Comparison of ENCODE assay signal across 21 cellular contexts in the genomic region with DNA sequence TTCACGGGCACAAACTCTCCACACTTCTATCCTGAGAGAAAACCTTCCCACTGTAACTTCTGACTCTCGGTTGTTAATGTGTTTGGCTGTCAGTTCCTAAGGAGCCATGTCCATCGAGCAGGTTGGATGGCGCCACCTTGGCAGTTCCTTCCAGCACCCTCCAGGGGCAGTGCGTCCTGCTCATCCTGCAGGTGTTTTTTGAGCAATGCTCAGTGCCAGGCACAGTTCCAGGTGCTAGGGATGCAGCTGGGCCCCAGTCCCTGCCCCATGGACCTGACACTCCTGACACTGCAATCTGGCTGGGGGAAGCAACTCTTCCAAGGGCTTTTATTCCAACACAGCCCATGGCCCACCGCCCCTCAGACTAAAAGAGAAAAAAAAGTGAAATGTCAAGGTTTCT.
A peak's percentile ranks its signal among the peaks of the same experiment; 100 is the strongest.
DNase-seq lines count a peak whose midpoint lies in the region; ATAC-seq and TF ChIP-seq lines count a peak whose summit lies in the region.
"Had no signal": no experiment of that assay in that cellular context is flagged by ENCODE, and none has a peak within 500 bp of the region (broad histone marks: within the 10 kb centered on the region; RNA-seq: fewer than 3 reads in every experiment).

No MANE protein-coding gene starts in this region.

- H3K79me2 ChIP-seq in Karpas-422 (ENCODE audit: low read length), result no peaks in the 10 kb centered on the region

- H3K36me3 ChIP-seq in GM06990 (ENCODE audit: control insufficient read depth, insufficient read depth, low read length) (no peaks in the 10 kb centered on the region), Karpas-422 (ENCODE audit: insufficient read depth, low read length) (no peaks in the 10 kb centered on the region), endodermal cell (ENCODE audit: control insufficient read depth, insufficient read depth, low read length) (no peaks in the 10 kb centered on the region)
- H3K36me3 ChIP-seq: Peyer's patch had no signal

- H3K4me3 Mint-ChIP-seq in endodermal cell, result no peak overlapping the region
- no peak overlapping the region for H3K4me3 Mint-ChIP-seq in progenitor cell of endocrine pancreas (ENCODE audit: low read depth)
- H3K4me3 Mint-ChIP-seq in activated T-cell treated with anti-CD3 and anti-CD28 coated beads, Interleukin-2, amount 50 U/mL, for 4 hours, result no peak overlapping the region
- no peak overlapping the region for H3K4me3 Mint-ChIP-seq in endothelial cell (ENCODE audit: unreplicated experiment)
- H3K4me3 Mint-ChIP-seq: B cell; CD4-positive, CD25-positive, alpha-beta regulatory T cell; T-helper 17 cell had no signal

- no peak overlapping the region for H2AFZ ChIP-seq in Karpas-422 (ENCODE audit: low read length)

- H3K27me3 Mint-ChIP-seq in endodermal cell (ENCODE audit: insufficient read depth) (peaks cover 21% of the 10 kb centered on the region), progenitor cell of endocrine pancreas (peaks cover 20% of the 10 kb centered on the region), endothelial cell (ENCODE audit: unreplicated experiment) (peaks cover 4% of the 10 kb centered on the region)
- H3K27me3 Mint-ChIP-seq in activated T-cell treated with anti-CD3 and anti-CD28 coated beads, Interleukin-2, amount 50 U/mL, for 4 hours (ENCODE audit: low read depth), result peaks cover 16% of the 10 kb centered on the region

- ATAC-seq in Right ventricle myocardium inferior, result no peak
- no peak for ATAC-seq in activated T-cell treated with anti-CD3 and anti-CD28 coated beads, Interleukin-2, amount 50 U/mL, for 4 hours
- ATAC-seq: T-helper 17 cell had no signal

- H3K27ac ChIP-seq in Karpas-422 (ENCODE audit: low read length), result no peak overlapping the region
- no peak overlapping the region for H3K27ac ChIP-seq in endodermal cell (ENCODE audit: low read depth, low read length)
- H3K27ac ChIP-seq: Peyer's patch had no signal

- H3K4me1 ChIP-seq in Karpas-422 (ENCODE audit: low read length) (no peaks in the 10 kb centered on the region), endodermal cell (ENCODE audit: control insufficient read depth, insufficient read depth, low read length) (peaks cover 9% of the 10 kb centered on the region)
- H3K4me1 ChIP-seq: Peyer's patch had no signal

- H3K4me3 ChIP-seq in GM06990 (replicated peaks; ENCODE audit: low read depth, low read length), result no peak overlapping the region
- no peak overlapping the region for H3K4me3 ChIP-seq in Karpas-422 (ENCODE audit: low read length)
- H3K4me3 ChIP-seq in endodermal cell (ENCODE audit: low read length), result no peak overlapping the region
- H3K4me3 ChIP-seq: Peyer's patch had no signal

- H3K36me3 Mint-ChIP-seq in endodermal cell (ENCODE audit: low read depth) (no peaks in the 10 kb centered on the region), progenitor cell of endocrine pancreas (ENCODE audit: insufficient read depth) (no peaks in the 10 kb centered on the region), endothelial cell (ENCODE audit: low read depth, unreplicated experiment) (no peaks in the 10 kb centered on the region)
- H3K36me3 Mint-ChIP-seq in activated T-cell treated with anti-CD3 and anti-CD28 coated beads, Interleukin-2, amount 50 U/mL, for 4 hours (ENCODE audit: insufficient read depth), result no peaks in the 10 kb centered on the region
- H3K36me3 Mint-ChIP-seq: CD4-positive, CD25-positive, alpha-beta regulatory T cell had no signal

- peak; percentile 3 for TF ChIP-seq CTCF in GM06990 (IDR thresholded peaks at IDR 0.05; ENCODE audit: insufficient read depth, low read length, poor library complexity, severe bottlenecking)
- peak; percentile 53 for TF ChIP-seq CTCF in endodermal cell (conservative IDR thresholded peaks at IDR 0.05)
- TF ChIP-seq CTCF in progenitor cell of endocrine pancreas (IDR thresholded peaks at IDR 0.05; ENCODE audit: unreplicated experiment), result no peak
- no peak for TF ChIP-seq CTCF in endothelial cell (IDR thresholded peaks at IDR 0.05; ENCODE audit: unreplicated experiment)

- H4K20me1 ChIP-seq in Karpas-422 (ENCODE audit: insufficient read depth, low read depth, low read length), result no peaks in the 10 kb centered on the region

- H3K9me2 ChIP-seq in Karpas-422 (replicated peaks; ENCODE audit: insufficient read depth, low read length), result no peaks in the 10 kb centered on the region

- 93 to 100% methylated on average over 3 to 6 of the region's 6 CpGs for WGBS in endodermal cell (ENCODE audit: insufficient coverage in 1 of 2, insufficient read length in 1 of 2), 2 experiments

- H3K9ac ChIP-seq in Karpas-422 (ENCODE audit: low read length), result no peak overlapping the region
- H3K9ac ChIP-seq in endodermal cell (ENCODE audit: extremely low read depth, low read length, poor library complexity, severe bottlenecking), result no peak overlapping the region

- H3K27ac Mint-ChIP-seq in endodermal cell, result no peak overlapping the region
- peak overlapping the region; percentile 71 for H3K27ac Mint-ChIP-seq in progenitor cell of endocrine pancreas
- H3K27ac Mint-ChIP-seq in endothelial cell (ENCODE audit: unreplicated experiment), result no peak overlapping the region
- H3K27ac Mint-ChIP-seq: B cell; CD4-positive, CD25-positive, alpha-beta regulatory T cell; T-helper 17 cell had no signal

- H3K9me3 ChIP-seq in Karpas-422 (ENCODE audit: low read length) (no peaks in the 10 kb centered on the region), endodermal cell (ENCODE audit: control insufficient read depth, low read length) (no peaks in the 10 kb centered on the region)
- H3K9me3 ChIP-seq: Peyer's patch had no signal

- intact Hi-C loops in Right ventricle myocardium inferior (cut with DNase I), result no loop called here

- H3K27me3 ChIP-seq in GM06990 (replicated peaks; ENCODE audit: control insufficient read depth, insufficient read depth, low read length) (no peaks in the 10 kb centered on the region; the same call in 1 of the 2 replicates), Karpas-422 (ENCODE audit: low read length) (no peaks in the 10 kb centered on the region), endodermal cell (ENCODE audit: control insufficient read depth, insufficient read depth, low read length, poor library complexity, severe bottlenecking) (no peaks in the 10 kb centered on the region)
- H3K27me3 ChIP-seq: Peyer's patch had no signal

- H3K4me1 Mint-ChIP-seq in endodermal cell (peaks cover 19% of the 10 kb centered on the region), progenitor cell of endocrine pancreas (ENCODE audit: low read depth) (no peaks in the 10 kb centered on the region), endothelial cell (ENCODE audit: unreplicated experiment) (no peaks in the 10 kb centered on the region)
- no peaks in the 10 kb centered on the region for H3K4me1 Mint-ChIP-seq in activated T-cell treated with anti-CD3 and anti-CD28 coated beads, Interleukin-2, amount 50 U/mL, for 4 hours (ENCODE audit: low read depth)
- H3K4me1 Mint-ChIP-seq: CD4-positive, CD25-positive, alpha-beta regulatory T cell; T-helper 17 cell had no signal

- DNase-seq in GM06990 (ENCODE audit: extremely low read depth, insufficient read length), result no peak
- DNase-seq in Karpas-422, result peak; percentile 38
- DNase-seq in endodermal cell, result no peak
- DNase-seq in progenitor cell of endocrine pancreas (ENCODE audit: low spot score, unreplicated experiment), result no peak
- DNase-seq in Right ventricle myocardium inferior (ENCODE audit: missing footprints), result no peak
- no peak for DNase-seq in activated T-cell treated with anti-CD3 and anti-CD28 coated beads, Interleukin-2, amount 50 U/mL, for 4 hours
- no peak for DNase-seq in endothelial cell (ENCODE audit: low spot score)
- DNase-seq: CD4-positive, CD25-positive, alpha-beta regulatory T cell; DMS79; KBM-7; NCI-H1092; NCI-H1436 treated with DMSO at 0.1 percent for 48 hours; NCI-H1930; NCI-H2227 treated with DMSO at 0.1 percent for 48 hours; NCI-H510A; NCI-H748 treated with DMSO at 0.1 percent for 48 hours; NK-92 treated with Interleukin-12 subunit alpha and Interleukin-12 subunit beta, amount 100 ng/mL, for 24 hours; Peyer's patch; Right ventricle myocardium superior; T-helper 17 cell had no signal

- no peaks in the 10 kb centered on the region for H3K9me3 Mint-ChIP-seq in endodermal cell
- H3K9me3 Mint-ChIP-seq in progenitor cell of endocrine pancreas (ENCODE audit: low read depth), result no peaks in the 10 kb centered on the region
- H3K9me3 Mint-ChIP-seq in activated T-cell treated with anti-CD3 and anti-CD28 coated beads, Interleukin-2, amount 50 U/mL, for 4 hours, result no peaks in the 10 kb centered on the region
- no peaks in the 10 kb centered on the region for H3K9me3 Mint-ChIP-seq in endothelial cell (ENCODE audit: unreplicated experiment)

- no peak overlapping the region for H3K4me2 ChIP-seq in Karpas-422 (ENCODE audit: low read depth, low read length, poor library complexity, severe bottlenecking)

Comparison
In these comparisons a context has a peak if more than half of its experiments do, and no peak if none do; other contexts are left out.
1. CTCF ChIP-seq: peak in GM06990 (single experiment) and endodermal cell (single experiment); none in progenitor cell of endocrine pancreas (single experiment) and endothelial cell (single experiment).